ENCODE assay signal across 13 cellular contexts in the genomic region with DNA sequence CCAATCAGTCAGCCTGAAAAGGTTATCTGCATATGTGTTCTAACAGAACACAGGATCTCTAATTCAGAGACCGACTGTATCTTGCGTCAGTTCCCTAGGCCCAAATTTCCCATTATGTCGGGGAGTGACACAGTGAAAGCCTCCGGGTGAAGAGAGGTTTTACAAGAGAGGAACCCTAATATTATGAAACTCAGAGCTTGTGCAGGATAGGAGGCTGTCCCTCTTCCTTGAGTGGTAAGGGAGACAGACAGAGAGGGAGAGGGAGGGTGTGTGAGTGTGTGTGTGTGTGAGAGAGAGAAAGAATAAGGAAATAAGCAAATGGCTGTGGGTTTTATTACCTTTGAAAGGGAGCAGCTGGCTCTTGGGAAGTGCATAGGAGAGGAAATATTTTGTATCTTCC. TPM values are rescaled to one million over a fixed set of nuclear protein-coding genes. Genes with fewer than 3 reads are reported as not detected.
DNase-seq lines count a peak whose midpoint lies in the region; ATAC-seq and TF ChIP-seq lines count a peak whose summit lies in the region.
"Had no signal": no experiment of that assay in that cellular context is flagged by ENCODE, and none has a peak within 500 bp of the region (broad histone marks: within the 10 kb centered on the region; RNA-seq: fewer than 3 reads in every experiment).

No MANE protein-coding gene starts in this region.

- no peak for DNase-seq in activated T-cell treated with anti-CD3 and anti-CD28 coated beads, Interleukin-2, amount 50 U/mL, for 72 hours
- DNase-seq in activated T-cell treated with anti-CD3 and anti-CD28 coated beads, Interleukin-2, amount 50 U/mL, for 24 hours: no peak
- DNase-seq in activated B cell treated with CpG ODN at 0.5 μM for 24 hours: no peak
- no peak for DNase-seq in memory B cell (ENCODE audit: low spot score in 2 of 2)
- DNase-seq in suprapubic skin (ENCODE audit: low spot score in 2 of 2): no peak
- DNase-seq in NCI-H1694 (lab: John Stamatoyannopoulos, UW): no peak
- no peak for DNase-seq in mesenteric fat pad (ENCODE audit: low spot score)
- DNase-seq in cerebellum (ENCODE audit: low spot score): no peak
- DNase-seq: activated CD4-positive, alpha-beta T cell treated with anti-CD3 and anti-CD28 coated beads, Interleukin-2, amount 50 U/mL, for 4 hours; NCI-H446 treated with DMSO at 0.1 percent for 48 hours; SJCRH30; stimulated activated CD4-positive, alpha-beta T cell treated with anti-CD3 and anti-CD28 coated beads, Interleukin-4, amount 100 ng/mL, for 1 hour; stimulated activated naive CD8-positive, alpha-beta T cell treated with anti-CD3 and anti-CD28 coated beads, Interleukin-15, amount 100 ng/mL, for 72 hours had no signal

- intact Hi-C loops in activated B cell treated with CpG ODN at 0.5 μM for 24 hours (cut with micrococcal nuclease): no loop called here

- H3K9me3 ChIP-seq in suprapubic skin: no peaks in the 10 kb centered on the region
- H3K9me3 ChIP-seq: SJCRH30 had no signal

- H3K4me3 Mint-ChIP-seq in activated T-cell treated with anti-CD3 and anti-CD28 coated beads, Interleukin-2, amount 50 U/mL, for 72 hours: peak overlapping the region; percentile 8 to 33
- no peak overlapping the region for H3K4me3 Mint-ChIP-seq in activated T-cell treated with anti-CD3 and anti-CD28 coated beads, Interleukin-2, amount 50 U/mL, for 24 hours
- H3K4me3 Mint-ChIP-seq in activated B cell treated with CpG ODN at 0.5 μM for 24 hours (peak overlapping the region; percentile 87), memory B cell (peak overlapping the region; percentile 28)

- CTCF ChIA-PET in activated B cell treated with CpG ODN at 0.5 μM for 24 hours (lab: Charles Lee): no interaction called here

- no peak for TF ChIP-seq POLR2A in suprapubic skin (IDR thresholded peaks at IDR 0.05)

- no peak for TF ChIP-seq EP300 in suprapubic skin (IDR thresholded peaks at IDR 0.05)

- H3K9me3 Mint-ChIP-seq in activated T-cell treated with anti-CD3 and anti-CD28 coated beads, Interleukin-2, amount 50 U/mL, for 72 hours: peaks cover 6% of the 10 kb centered on the region in 2 donors
- no peaks in the 10 kb centered on the region for H3K9me3 Mint-ChIP-seq in activated T-cell treated with anti-CD3 and anti-CD28 coated beads, Interleukin-2, amount 50 U/mL, for 24 hours
- H3K9me3 Mint-ChIP-seq in activated B cell treated with CpG ODN at 0.5 μM for 24 hours (no peaks in the 10 kb centered on the region), memory B cell (no peaks in the 10 kb centered on the region)

- H3K36me3 Mint-ChIP-seq in activated T-cell treated with anti-CD3 and anti-CD28 coated beads, Interleukin-2, amount 50 U/mL, for 72 hours (ENCODE audit: insufficient read depth in 2 of 2): peaks cover 4 to 9% of the 10 kb centered on the region in 2 donors
- no peaks in the 10 kb centered on the region for H3K36me3 Mint-ChIP-seq in activated T-cell treated with anti-CD3 and anti-CD28 coated beads, Interleukin-2, amount 50 U/mL, for 24 hours (ENCODE audit: low read depth)
- H3K36me3 Mint-ChIP-seq in activated B cell treated with CpG ODN at 0.5 μM for 24 hours (ENCODE audit: low read depth) (no peaks in the 10 kb centered on the region), memory B cell (no peaks in the 10 kb centered on the region)

- POLR2A ChIA-PET in activated B cell treated with CpG ODN at 0.5 μM for 24 hours (lab: Charles Lee): no interaction called here

- TF ChIP-seq CTCF in activated B cell treated with CpG ODN at 0.5 μM for 24 hours (IDR thresholded peaks at IDR 0.05) (no peak), suprapubic skin (IDR thresholded peaks at IDR 0.05) (no peak)

- no peaks in the 10 kb centered on the region for H3K27me3 ChIP-seq in suprapubic skin
- H3K27me3 ChIP-seq: SJCRH30 had no signal

- H3K4me3 ChIP-seq in suprapubic skin: peak overlapping the region; percentile 53
- H3K4me3 ChIP-seq: SJCRH30 had no signal

- H3K36me3 ChIP-seq in suprapubic skin: no peaks in the 10 kb centered on the region
- H3K36me3 ChIP-seq: SJCRH30 had no signal

- no peak overlapping the region for H3K27ac Mint-ChIP-seq in activated T-cell treated with anti-CD3 and anti-CD28 coated beads, Interleukin-2, amount 50 U/mL, for 72 hours
- no peak overlapping the region for H3K27ac Mint-ChIP-seq in activated T-cell treated with anti-CD3 and anti-CD28 coated beads, Interleukin-2, amount 50 U/mL, for 24 hours
- no peak overlapping the region for H3K27ac Mint-ChIP-seq in activated B cell treated with CpG ODN at 0.5 μM for 24 hours
- H3K27ac Mint-ChIP-seq in memory B cell: no peak overlapping the region
- H3K27ac Mint-ChIP-seq: stimulated activated naive CD8-positive, alpha-beta T cell treated with anti-CD3 and anti-CD28 coated beads, Interleukin-15, amount 100 ng/mL, for 72 hours had no signal

- WGBS in suprapubic skin: 83% methylated on average over 4 of the region's 4 CpGs

- peaks cover 39% of the 10 kb centered on the region for H3K4me1 Mint-ChIP-seq in activated T-cell treated with anti-CD3 and anti-CD28 coated beads, Interleukin-2, amount 50 U/mL, for 72 hours (ENCODE audit: low read depth)
- peaks cover 35% of the 10 kb centered on the region for H3K4me1 Mint-ChIP-seq in activated T-cell treated with anti-CD3 and anti-CD28 coated beads, Interleukin-2, amount 50 U/mL, for 24 hours (ENCODE audit: low read depth)
- H3K4me1 Mint-ChIP-seq in activated B cell treated with CpG ODN at 0.5 μM for 24 hours: peaks cover 33% of the 10 kb centered on the region
- peaks cover 22% of the 10 kb centered on the region for H3K4me1 Mint-ChIP-seq in memory B cell

- H3K27ac ChIP-seq in suprapubic skin: peak overlapping the region; percentile 70
- H3K27ac ChIP-seq: SJCRH30 had no signal

- H3K4me1 ChIP-seq in suprapubic skin: peaks cover 21% of the 10 kb centered on the region
- H3K4me1 ChIP-seq: SJCRH30 had no signal

- H3K27me3 Mint-ChIP-seq in activated T-cell treated with anti-CD3 and anti-CD28 coated beads, Interleukin-2, amount 50 U/mL, for 72 hours (ENCODE audit: low read depth): peaks cover 32% of the 10 kb centered on the region
- H3K27me3 Mint-ChIP-seq in activated T-cell treated with anti-CD3 and anti-CD28 coated beads, Interleukin-2, amount 50 U/mL, for 24 hours: peaks cover 28% of the 10 kb centered on the region
- peaks cover 18% of the 10 kb centered on the region for H3K27me3 Mint-ChIP-seq in activated B cell treated with CpG ODN at 0.5 μM for 24 hours
- H3K27me3 Mint-ChIP-seq in memory B cell: peaks cover 8% of the 10 kb centered on the region

- ATAC-seq in activated T-cell treated with anti-CD3 and anti-CD28 coated beads, Interleukin-2, amount 50 U/mL, for 72 hours (replicated peaks in 1 of 2): no peak
- ATAC-seq in activated B cell treated with CpG ODN at 0.5 μM for 24 hours (ENCODE audit: low read depth): no peak
- ATAC-seq in memory B cell (ENCODE audit: low read depth): no peak
- ATAC-seq: stimulated activated naive CD8-positive, alpha-beta T cell treated with anti-CD3 and anti-CD28 coated beads, Interleukin-15, amount 100 ng/mL, for 72 hours had no signal

RNA-seq across cellular contexts. Expression of gene CD14, which starts 1.9 kb away (rescaled TPM):
- total RNA-seq in activated T-cell treated with anti-CD3 and anti-CD28 coated beads, Interleukin-2, amount 50 U/mL, for 72 hours: under 1 TPM in 1 of 2 donors, not detected in 1; 0.41 TPM
- total RNA-seq in activated B cell treated with CpG ODN at 0.5 μM for 24 hours (0.54 and 1.2 TPM in 2 replicates), suprapubic skin (10 to 100 TPM in 2 of 4 donors, 1 to 10 TPM in 2; 6.7 to 12.6 (median 9.9) TPM), mesenteric fat pad (224 TPM), cerebellum (17.6 TPM)

RNA-seq across cellular contexts. Expression of gene TMCO6, which starts 8.2 kb away (rescaled TPM):
- 10 to 100 TPM; 31.8 to 35.0 TPM for total RNA-seq in activated T-cell treated with anti-CD3 and anti-CD28 coated beads, Interleukin-2, amount 50 U/mL, for 72 hours
- 20.1 and 23.3 TPM in 2 replicates for total RNA-seq in activated B cell treated with CpG ODN at 0.5 μM for 24 hours
- 10 to 100 TPM; 22.3 to 61.6 (median 38.8) TPM for total RNA-seq in suprapubic skin
- total RNA-seq in mesenteric fat pad: 9.6 TPM
- total RNA-seq in cerebellum: 12.3 TPM

RNA-seq across cellular contexts. Expression of gene NDUFA2, which starts 16.4 kb away (rescaled TPM):
- 10 to 100 TPM; 43.3 to 51.6 TPM for total RNA-seq in activated T-cell treated with anti-CD3 and anti-CD28 coated beads, Interleukin-2, amount 50 U/mL, for 72 hours
- total RNA-seq in activated B cell treated with CpG ODN at 0.5 μM for 24 hours: 52.2 and 63.6 TPM in 2 replicates
- total RNA-seq in suprapubic skin: 10 to 100 TPM; 47.2 to 62.8 (median 57.4) TPM
- total RNA-seq in mesenteric fat pad: 57.3 TPM
- total RNA-seq in cerebellum: 29.2 TPM

RNA-seq across cellular contexts. Expression of gene IK, which starts 16.6 kb away (rescaled TPM):
- 100 to 1,000 TPM; 121 to 129 TPM for total RNA-seq in activated T-cell treated with anti-CD3 and anti-CD28 coated beads, Interleukin-2, amount 50 U/mL, for 72 hours
- total RNA-seq in activated B cell treated with CpG ODN at 0.5 μM for 24 hours (104 and 114 TPM in 2 replicates), suprapubic skin (100 to 1,000 TPM in 2 of 4 donors, 10 to 100 TPM in 2; 73.2 to 149 (median 92.0) TPM), mesenteric fat pad (66.4 TPM), cerebellum (56.3 TPM)

RNA-seq across cellular contexts. Expression of gene WDR55, which starts 33.6 kb away (rescaled TPM):
- total RNA-seq in activated T-cell treated with anti-CD3 and anti-CD28 coated beads, Interleukin-2, amount 50 U/mL, for 72 hours: 10 to 100 TPM; 24.3 to 30.2 TPM
- total RNA-seq in activated B cell treated with CpG ODN at 0.5 μM for 24 hours (33.8 and 36.9 TPM in 2 replicates), suprapubic skin (10 to 100 TPM; 15.7 to 41.5 (median 22.8) TPM), mesenteric fat pad (23.4 TPM), cerebellum (12.5 TPM)

Comparison
In these comparisons a context has a peak if more than half of its experiments do, and no peak if none do; other contexts are left out.
1. RNA of gene CD14, which starts 1.9 kb away (total RNA-seq): 224 TPM in mesenteric fat pad (single experiment); 17.6 TPM in cerebellum (single experiment), 6.7 to 12.6 TPM in suprapubic skin, 0.54 to 1.2 TPM in activated B cell treated with CpG ODN at 0.5 μM for 24 hours and 0.41 TPM in activated T-cell treated with anti-CD3 and anti-CD28 coated beads, Interleukin-2, amount 50 U/mL, for 72 hours; every median in the first group is over 10 times any median in the second.